3 cellular contexts compared by ENCODE assay signal in the genomic region with DNA sequence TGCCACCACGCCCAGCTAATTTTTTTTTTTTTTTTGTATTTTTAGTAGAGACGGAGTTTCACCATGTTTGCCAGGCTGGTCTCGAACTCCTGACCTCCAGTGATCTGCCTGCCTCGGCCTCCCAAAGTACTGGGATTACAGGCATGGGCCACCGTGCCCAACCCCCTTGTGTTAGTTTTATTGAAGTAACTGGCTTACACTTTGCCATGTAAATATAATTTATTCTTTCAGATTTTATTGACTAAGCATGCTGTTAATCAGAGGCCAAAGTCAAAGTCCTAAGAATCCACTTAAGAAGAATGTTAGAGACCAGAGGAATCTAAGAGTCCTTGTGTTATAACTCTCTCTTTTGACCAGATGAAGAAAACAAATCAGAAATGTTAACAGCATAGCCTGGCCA. TPM values are rescaled to one million over a fixed set of nuclear protein-coding genes. Genes with fewer than 3 reads are reported as not detected.
A peak's percentile ranks its signal among the peaks of the same experiment; 100 is the strongest.
DNase-seq lines count a peak whose midpoint lies in the region; FAIRE-seq and TF ChIP-seq lines count a peak whose summit lies in the region.
"Not testable (repeated sequence)": the region's sequence is repeated elsewhere in the genome, so short reads cannot be mapped to it uniquely, and the experiment has no call there.

No MANE protein-coding gene starts in this region.

- H3K4me2 ChIP-seq in OCI-LY3 (ENCODE audit: low read length): not testable (repeated sequence)

- 29 to 55% (median 54%) methylated on average over 5 of the region's 5 CpGs for WGBS in small intestine, 3 donors

- not testable (repeated sequence) for H3K79me2 ChIP-seq in OCI-LY3 (ENCODE audit: low read length)

- not testable (repeated sequence) for H3K4me3 ChIP-seq in OCI-LY3 (ENCODE audit: low read length); Peyer's patch; small intestine (ENCODE audit: low read depth in 1 of 2, low read length in 2 of 2)

- H3K9me3 ChIP-seq in OCI-LY3 (ENCODE audit: insufficient read depth, low read length); Peyer's patch; small intestine (ENCODE audit: control insufficient read depth, low read depth): not testable (repeated sequence)

- DNase-seq in Peyer's patch: peak in 2 of 3 donors; percentile 53 to 56
- peak; percentile 69 for DNase-seq in small intestine

- not testable (repeated sequence) for TF ChIP-seq POLR2A in Peyer's patch (IDR thresholded peaks at IDR 0.05)

- H2AFZ ChIP-seq in OCI-LY3 (ENCODE audit: low read depth, low read length): 0 out of 2 replicates have a peak overlapping the region, but pooled peaks have one; percentile 47

- H3K27ac ChIP-seq in OCI-LY3 (ENCODE audit: low read length); Peyer's patch; small intestine (ENCODE audit: low read depth in 1 of 2, low read length in 1 of 2): not testable (repeated sequence)

- H4K20me1 ChIP-seq in OCI-LY3 (ENCODE audit: insufficient read depth, low read length): not testable (repeated sequence)

- FAIRE-seq in small intestine (lab: Jason Lieb, UNC): not testable (repeated sequence)

- TF ChIP-seq CTCF in OCI-LY3 (IDR thresholded peaks at IDR 0.05; ENCODE audit: low read depth, low read length); Peyer's patch (IDR thresholded peaks at IDR 0.05): not testable (repeated sequence)

- not testable (repeated sequence) for H3K9ac ChIP-seq in OCI-LY3 (ENCODE audit: low read length)

- not testable (repeated sequence) for H3K36me3 ChIP-seq in OCI-LY3 (replicated peaks; ENCODE audit: low read depth, low read length); Peyer's patch; small intestine (ENCODE audit: control insufficient read depth in 2 of 2, insufficient read depth in 2 of 2, low read length in 2 of 2)

- H3K27me3 ChIP-seq in OCI-LY3 (ENCODE audit: low read depth, low read length); Peyer's patch; small intestine (ENCODE audit: control insufficient read depth in 2 of 2, insufficient read depth in 2 of 2, low read length in 2 of 2): not testable (repeated sequence)

- H3K4me1 ChIP-seq in OCI-LY3 (ENCODE audit: low read length): peaks cover 10% of the 10 kb centered on the region
- H3K4me1 ChIP-seq in Peyer's patch; small intestine (ENCODE audit: control insufficient read depth in 2 of 2, insufficient read depth in 1 of 2, low read depth in 1 of 2, low read length in 1 of 2): not testable (repeated sequence)

RNA-seq across cellular contexts. Expression of gene CYP2U1, which starts 4.5 kb away (rescaled TPM):
- 10 to 100 TPM in 2 of 4 donors, 1 to 10 TPM in 2; 4.9 to 14.9 (median 7.7) TPM for total RNA-seq in Peyer's patch
- 1 to 10 TPM in 1 of 3 donors, under 1 TPM in 2; 0.45 to 3.0 (median 0.54) TPM for polyA plus RNA-seq in small intestine
